15 cellular contexts compared by ENCODE assay signal in the genomic region with DNA sequence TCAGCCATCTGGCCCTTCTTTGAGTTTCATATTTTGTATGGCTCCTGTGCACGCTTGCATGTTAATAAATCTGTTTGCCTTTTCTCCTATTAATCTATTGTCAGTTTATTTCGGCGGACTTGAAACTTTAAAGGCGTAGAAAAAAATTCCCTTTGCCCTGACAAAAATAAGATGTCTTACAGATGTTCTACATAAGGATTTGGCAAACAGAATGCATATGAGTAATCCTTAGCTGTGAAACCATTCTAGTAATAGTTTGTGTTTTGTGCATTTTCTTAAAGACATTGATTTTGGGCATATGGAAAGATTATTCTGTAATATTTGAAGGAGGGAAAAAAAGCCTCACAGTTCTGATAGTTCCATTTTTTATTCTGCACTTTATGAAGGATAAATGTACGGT. TPM values are rescaled to one million over a fixed set of nuclear protein-coding genes. Genes with fewer than 3 reads are reported as not detected.
DNase-seq lines count a peak whose midpoint lies in the region; TF ChIP-seq lines count a peak whose summit lies in the region.
"Had no signal": no experiment of that assay in that cellular context is flagged by ENCODE, and none has a peak within 500 bp of the region (broad histone marks: within the 10 kb centered on the region; RNA-seq: fewer than 3 reads in every experiment).

No MANE protein-coding gene starts in this region.

- peaks cover 8% of the 10 kb centered on the region; the same call in 1 of the 2 replicates for H3K4me1 ChIP-seq in GM23248 (ENCODE audit: insufficient read depth)
- no peaks in the 10 kb centered on the region for H3K4me1 ChIP-seq in smooth muscle cell (ENCODE audit: low read depth)
- H3K4me1 ChIP-seq: SJCRH30 had no signal

- no peaks in the 10 kb centered on the region for H3K9me2 ChIP-seq in GM23248 (ENCODE audit: insufficient read depth)

- H3K4me3 ChIP-seq in GM23248 (no peak overlapping the region), cardiac fibroblast (replicated peaks in 1 of 2; ENCODE audit: low read depth in 2 of 2, low read length in 2 of 2) (no peak overlapping the region), smooth muscle cell (no peak overlapping the region)
- H3K4me3 ChIP-seq: HAP-1, SJCRH30 had no signal

- in situ Hi-C loops in GM23248 (cut with MboI) = no loop called here

- H3K36me3 ChIP-seq in GM23248 (ENCODE audit: low read depth) (no peaks in the 10 kb centered on the region), smooth muscle cell (ENCODE audit: low read depth) (no peaks in the 10 kb centered on the region)
- H3K36me3 ChIP-seq: HAP-1, SJCRH30 had no signal

- H3K9me3 ChIP-seq in GM23248 (ENCODE audit: low read depth) = no peaks in the 10 kb centered on the region
- H3K9me3 ChIP-seq in smooth muscle cell (replicated peaks; ENCODE audit: low read depth) = no peaks in the 10 kb centered on the region
- H3K9me3 ChIP-seq: HAP-1, SJCRH30 had no signal

- 0 out of 2 replicates have a peak overlapping the region, but pooled peaks have one; percentile 12 for H2AFZ ChIP-seq in GM23248
- no peak overlapping the region for H2AFZ ChIP-seq in smooth muscle cell (ENCODE audit: low read depth)

- DNase-seq in GM23248 = peak; percentile 75
- DNase-seq in cardiac fibroblast (ENCODE audit: low read depth in 2 of 2) = peak; percentile 48 to 79
- DNase-seq in fibroblast of the conjunctiva (ENCODE audit: low read depth) = peak; percentile 63
- no peak for DNase-seq in smooth muscle cell (lab: John Stamatoyannopoulos, UW; ENCODE audit: unreplicated experiment)
- no peak for DNase-seq in HuH-7 (ENCODE audit: low spot score)
- no peak for DNase-seq in NOMO-1 treated with DMSO at 0.1 percent for 48 hours (lab: John Stamatoyannopoulos, UW; ENCODE audit: unreplicated experiment)
- no peak for DNase-seq in KG1 (lab: John Stamatoyannopoulos, UW)
- DNase-seq: CD4-positive, alpha-beta memory T cell; DMS79; NCI-H1930; NCI-H526 treated with DMSO at 0.1 percent for 48 hours; NK-92 treated with Interleukin-12 subunit alpha and Interleukin-12 subunit beta, amount 100 ng/mL, for 24 hours; SJCRH30 had no signal

- H3K79me2 ChIP-seq in GM23248 (ENCODE audit: insufficient read depth) (no peaks in the 10 kb centered on the region), smooth muscle cell (ENCODE audit: low read depth) (no peaks in the 10 kb centered on the region)

- H3K27ac ChIP-seq in GM23248 (no peak overlapping the region), smooth muscle cell (ENCODE audit: low read depth) (peak overlapping the region; percentile 86)
- H3K27ac ChIP-seq: RWPE1, SJCRH30 had no signal

- H3K4me2 ChIP-seq in GM23248 (ENCODE audit: unreplicated experiment) = peak overlapping the region; percentile 67
- H3K4me2 ChIP-seq in smooth muscle cell = no peak overlapping the region

- H3F3A ChIP-seq in GM23248 (ENCODE audit: insufficient read depth) = 0 out of 2 replicates have a peak, but pooled peaks cover 3% of the 10 kb centered on the region
- H3F3A ChIP-seq in smooth muscle cell (ENCODE audit: low read depth) = no peaks in the 10 kb centered on the region

- TF ChIP-seq CTCF in cardiac fibroblast (IDR thresholded peaks at IDR 0.05; ENCODE audit: low read depth, low read length) = no peak
- TF ChIP-seq CTCF in smooth muscle cell (IDR thresholded peaks at IDR 0.05; ENCODE audit: borderline replicate concordance, insufficient read depth, poor library complexity, severe bottlenecking) = no peak

- H4K20me1 ChIP-seq in GM23248 (ENCODE audit: insufficient read depth) (no peaks in the 10 kb centered on the region), smooth muscle cell (ENCODE audit: low read depth) (no peaks in the 10 kb centered on the region)

- 16 to 25% methylated on average over 5 of the region's 5 CpGs for WGBS in GM23248 (ENCODE audit: low coverage in 1 of 2, low lambda C conversion rate in 2 of 2, missing lambda C conversion rate in 2 of 2), 2 experiments
- WGBS in smooth muscle cell (ENCODE audit: low lambda C conversion rate) = 96% methylated on average over 5 of the region's 5 CpGs

- no peaks in the 10 kb centered on the region for H3K27me3 ChIP-seq in GM23248 (replicated peaks; ENCODE audit: insufficient read depth)
- no peaks in the 10 kb centered on the region for H3K27me3 ChIP-seq in smooth muscle cell (ENCODE audit: low read depth)
- H3K27me3 ChIP-seq: SJCRH30 had no signal

- no peak overlapping the region for H3K9ac ChIP-seq in GM23248
- H3K9ac ChIP-seq in smooth muscle cell (ENCODE audit: low read depth) = no peak overlapping the region

RNA-seq across cellular contexts. Expression of a gene that starts 15.0 kb away (rescaled TPM):
- 29.7 and 31.3 TPM in 2 replicates for total RNA-seq in GM23248 (2014; rRNA removed; shearing (Covaris generic))
- polyA plus RNA-seq in GM23248 (2016; fragmentation: Nextera tagmentation; extraction: Ambion mirVana) (17.5 and 17.8 TPM in 2 replicates), smooth muscle cell (21.5 and 26.4 TPM in 2 replicates)
- total RNA-seq in smooth muscle cell = 70.9 and 72.1 TPM in 2 replicates

Comparison
In these comparisons a context has a peak if more than half of its experiments do, and no peak if none do; other contexts are left out.
1. DNase-seq: peak in GM23248 (single experiment), cardiac fibroblast (2 of 2) and fibroblast of the conjunctiva (single experiment); none in smooth muscle cell (single experiment), HuH-7 (single experiment), NOMO-1 treated with DMSO at 0.1 percent for 48 hours (single experiment) and KG1 (single experiment).